Comparison of ENCODE assay signal across 6 cellular contexts in the genomic region with DNA sequence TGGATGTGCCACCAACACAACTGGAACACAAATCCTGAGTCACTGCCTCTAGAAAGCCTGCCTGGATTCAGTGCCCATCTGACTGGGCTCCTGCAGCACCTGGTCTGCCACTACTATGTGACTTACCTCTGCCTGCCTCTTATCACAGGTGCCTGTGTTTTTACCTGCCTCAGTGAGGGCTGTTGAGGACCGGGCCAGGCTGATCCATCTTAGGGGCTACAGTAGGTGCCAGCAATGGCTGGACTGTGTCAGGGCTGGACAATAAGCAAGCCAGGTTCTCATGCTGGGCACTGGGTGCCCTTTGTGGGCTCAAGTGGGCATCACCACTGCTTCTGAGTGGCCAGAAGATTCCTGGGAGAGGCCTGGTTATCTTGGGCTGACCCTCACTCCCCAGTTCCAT.
DNase-seq lines count a peak whose midpoint lies in the region; ATAC-seq and TF ChIP-seq lines count a peak whose summit lies in the region.
"Not testable (repeated sequence)": the region's sequence is repeated elsewhere in the genome, so short reads cannot be mapped to it uniquely, and the experiment has no call there.

No MANE protein-coding gene starts in this region.

- ATAC-seq in heart left ventricle, left lung, sciatic nerve: not testable (repeated sequence)

- 62 to 70% (median 63%) methylated on average over 1 of the region's 1 CpG; no CpG with 5 or more reads in 1 of the 4 donors for WGBS in heart left ventricle, 4 donors

- H3K4me3 ChIP-seq in coronary artery, heart left ventricle, left lung: not testable (repeated sequence)

- peak; percentile 7 for DNase-seq in HT1080 (ENCODE audit: low read depth)
- DNase-seq in coronary artery (ENCODE audit: low spot score), result peak; percentile 59
- DNase-seq in heart left ventricle, result peak in 3 of 5 donors; percentile 22 to 42 (median 31)
- peak; percentile 34 to 78 for DNase-seq in left lung
- peak; percentile 55 for DNase-seq in sciatic nerve (ENCODE audit: low spot score)
- DNase-seq in ureter (ENCODE audit: low spot score), result peak; percentile 44

- H3K27me3 ChIP-seq in heart left ventricle, left lung: not testable (repeated sequence)

- TF ChIP-seq CTCF in coronary artery (IDR thresholded peaks at IDR 0.05); heart left ventricle (IDR thresholded peaks at IDR 0.05); left lung (IDR thresholded peaks at IDR 0.05): not testable (repeated sequence)

- H3K4me1 ChIP-seq in heart left ventricle, left lung: not testable (repeated sequence)

- intact Hi-C loops in heart left ventricle (cut with DNase I); left lung (cut with DNase I); sciatic nerve (cut with DNase I): not testable (repeated sequence)

- H3K27ac ChIP-seq in coronary artery, heart left ventricle, left lung: not testable (repeated sequence)

- TF ChIP-seq POLR2A in heart left ventricle (IDR thresholded peaks at IDR 0.05), result not testable (repeated sequence)

- not testable (repeated sequence) for H3K9me3 ChIP-seq in heart left ventricle, left lung

- H3K36me3 ChIP-seq in heart left ventricle, left lung: not testable (repeated sequence)

Comparison
In these comparisons a context has a peak if more than half of its experiments do, and no peak if none do; other contexts are left out.
1. DNase-seq: peak in every context shown above with its lines; median percentile 59 in coronary artery; 56 in left lung; 55 in sciatic nerve; 44 in ureter; 31 in heart left ventricle; 7 in HT1080.